8 cellular contexts compared by ENCODE assay signal in the genomic region with DNA sequence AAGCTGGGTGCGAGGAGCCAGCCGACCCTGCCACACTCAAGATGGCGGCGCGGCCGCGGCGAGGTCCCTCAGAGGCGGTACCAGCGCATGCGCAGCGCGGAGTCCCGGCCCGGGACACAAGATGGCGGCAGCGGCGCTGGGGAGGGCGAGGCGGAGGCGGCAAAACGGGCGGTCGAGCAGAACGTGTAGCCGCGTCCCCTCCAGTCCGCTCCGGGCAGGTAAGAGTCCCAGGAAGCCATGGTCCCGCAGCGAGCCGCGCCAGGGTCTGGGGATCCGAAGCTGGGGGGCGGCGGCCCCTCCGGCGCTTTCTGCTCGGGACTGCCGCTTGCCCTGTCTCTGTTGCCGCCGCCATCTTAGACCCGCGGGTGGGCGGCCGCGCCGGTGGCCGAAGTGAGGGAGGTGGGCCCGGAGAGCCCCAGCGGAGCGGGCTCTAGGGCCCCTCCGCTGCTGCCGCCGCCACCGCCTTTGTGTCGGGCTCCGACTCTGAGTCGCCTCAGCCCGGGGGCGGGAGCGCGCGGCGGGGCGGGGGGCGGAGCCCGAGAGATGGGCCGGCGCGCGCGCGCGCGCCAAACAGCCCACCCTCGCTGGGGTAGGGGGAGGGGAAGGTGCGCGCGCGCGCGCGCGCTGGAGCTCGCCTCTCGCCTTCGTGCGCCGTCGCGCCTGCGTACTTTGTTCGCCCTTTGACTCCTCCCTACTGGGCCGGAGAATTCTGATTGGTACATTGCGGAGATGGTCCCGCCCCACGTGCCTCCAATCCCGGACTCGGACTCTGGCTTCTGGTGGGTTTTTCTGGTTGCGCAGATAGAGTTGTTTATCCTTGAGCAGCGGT. TPM values are rescaled to one million over a fixed set of nuclear protein-coding genes. Genes with fewer than 3 reads are reported as not detected.
DNase-seq lines count a peak whose midpoint lies in the region; ATAC-seq and TF ChIP-seq lines count a peak whose summit lies in the region.

A gene (plus strand): TSS at position 97 of the 829 bp plus-strand sequence. CDS start 4,317 bp downstream, outside the sequence.

- peak; percentile 74 for ATAC-seq in HG02678 (IDR thresholded peaks at IDR 0.05; ENCODE audit: unreplicated experiment)

- no peaks in the 10 kb centered on the region for H3K27me3 ChIP-seq in osteoblast (ENCODE audit: insufficient read depth, low read length)
- H3K27me3 ChIP-seq in testis: no peaks in the 10 kb centered on the region

- H3K27ac ChIP-seq in osteoblast (ENCODE audit: low read depth, low read length) (peak within 1 kb of the TSS; percentile 95), testis (peak within 1 kb of the TSS; percentile 100)

- peak; percentile 86 for TF ChIP-seq POLR2A in GM10847 (IDR thresholded peaks at IDR 0.05; ENCODE audit: extremely low read depth, insufficient read length)
- TF ChIP-seq POLR2A in testis (IDR thresholded peaks at IDR 0.05): peak; percentile 88

- H3K36me3 Mint-ChIP-seq in activated naive CD8-positive, alpha-beta T cell: peaks cover 5% of the 10 kb centered on the region

- H3K4me3 Mint-ChIP-seq in activated naive CD8-positive, alpha-beta T cell: peak within 1 kb of the TSS; percentile 95

- H2AFZ ChIP-seq in osteoblast (ENCODE audit: low read length): peak within 1 kb of the TSS; percentile 94

- peak within 1 kb of the TSS; percentile 99 for H3K4me2 ChIP-seq in osteoblast (ENCODE audit: insufficient read depth, low read length)

- H3K4me3 ChIP-seq in osteoblast (ENCODE audit: insufficient read depth, low read length): peak within 1 kb of the TSS; percentile 100
- peak within 1 kb of the TSS; percentile 96 to 99 for H3K4me3 ChIP-seq in testis

- peaks cover 53% of the 10 kb centered on the region for H3K79me2 ChIP-seq in osteoblast (ENCODE audit: insufficient read depth, low read length)

- H3K36me3 ChIP-seq in osteoblast (ENCODE audit: insufficient read depth, low read length) (peaks cover 30% of the 10 kb centered on the region), testis (ENCODE audit: low read depth, missing control alignments) (no peaks in the 10 kb centered on the region)

- peaks cover 46% of the 10 kb centered on the region for H4K20me1 ChIP-seq in osteoblast (ENCODE audit: insufficient read depth, low read length)

- 0% methylated on average over 9 to 69 of the region's 102 CpGs for WGBS in testis, 2 donors

- DNase-seq in NCI-H1105 treated with DMSO at 0.1 percent for 48 hours (lab: John Stamatoyannopoulos, UW) (peak; percentile 96), SKM-1 treated with dmso at 0.1 percent for 144 hours (lab: John Stamatoyannopoulos, UW; ENCODE audit: unreplicated experiment) (peak; percentile 93), glomerular endothelial cell (ENCODE audit: extremely low read depth, low read depth, low spot score) (peak; percentile 95), osteoblast (ENCODE audit: insufficient read length, low spot score, missing footprints) (peak; percentile 100), testis (peak; percentile 99)

- H3K9me3 ChIP-seq in osteoblast (ENCODE audit: low read depth, low read length) (no peaks in the 10 kb centered on the region), testis (no peaks in the 10 kb centered on the region)

- TF ChIP-seq CTCF in osteoblast (IDR thresholded peaks at IDR 0.05; ENCODE audit: extremely low read depth, low read depth, low read length) (no peak), testis (IDR thresholded peaks at IDR 0.05) (peak in 1 of 3 experiments; percentile 33)

- intact Hi-C loops in testis (cut with DNase I; ENCODE audit: low total_unique reads): no loop called here

- H3K9me3 Mint-ChIP-seq in activated naive CD8-positive, alpha-beta T cell (ENCODE audit: low read depth): no peaks in the 10 kb centered on the region

- H3K4me1 ChIP-seq in osteoblast (ENCODE audit: insufficient read depth, low read length) (peaks cover 16% of the 10 kb centered on the region), testis (peaks cover 14% of the 10 kb centered on the region)

- H3K27ac Mint-ChIP-seq in activated naive CD8-positive, alpha-beta T cell: peak within 1 kb of the TSS; percentile 95

- no peaks in the 10 kb centered on the region for H3K27me3 Mint-ChIP-seq in activated naive CD8-positive, alpha-beta T cell

- peaks cover 31% of the 10 kb centered on the region for H3K4me1 Mint-ChIP-seq in activated naive CD8-positive, alpha-beta T cell (ENCODE audit: low read depth)

RNA-seq across cellular contexts. Expression of the gene that starts here (rescaled TPM):
- total RNA-seq in glomerular endothelial cell (12.8 and 17.4 TPM in 2 replicates), osteoblast (12.7 and 14.4 TPM in 2 replicates), testis (10 to 100 TPM; 39.4 to 48.7 TPM)
- polyA plus RNA-seq in testis (ENCODE audit: insufficient read depth, low read depth, low replicate concordance): 39.3 TPM

Comparison
In these comparisons a context has a peak if more than half of its experiments do, and no peak if none do; other contexts are left out.
1. Peak in every context shown above with its lines: DNase-seq, ATAC-seq, H3K4me3 ChIP-seq and H3K27ac ChIP-seq.